ENCODE assay signal across 8 cellular contexts in the genomic region with DNA sequence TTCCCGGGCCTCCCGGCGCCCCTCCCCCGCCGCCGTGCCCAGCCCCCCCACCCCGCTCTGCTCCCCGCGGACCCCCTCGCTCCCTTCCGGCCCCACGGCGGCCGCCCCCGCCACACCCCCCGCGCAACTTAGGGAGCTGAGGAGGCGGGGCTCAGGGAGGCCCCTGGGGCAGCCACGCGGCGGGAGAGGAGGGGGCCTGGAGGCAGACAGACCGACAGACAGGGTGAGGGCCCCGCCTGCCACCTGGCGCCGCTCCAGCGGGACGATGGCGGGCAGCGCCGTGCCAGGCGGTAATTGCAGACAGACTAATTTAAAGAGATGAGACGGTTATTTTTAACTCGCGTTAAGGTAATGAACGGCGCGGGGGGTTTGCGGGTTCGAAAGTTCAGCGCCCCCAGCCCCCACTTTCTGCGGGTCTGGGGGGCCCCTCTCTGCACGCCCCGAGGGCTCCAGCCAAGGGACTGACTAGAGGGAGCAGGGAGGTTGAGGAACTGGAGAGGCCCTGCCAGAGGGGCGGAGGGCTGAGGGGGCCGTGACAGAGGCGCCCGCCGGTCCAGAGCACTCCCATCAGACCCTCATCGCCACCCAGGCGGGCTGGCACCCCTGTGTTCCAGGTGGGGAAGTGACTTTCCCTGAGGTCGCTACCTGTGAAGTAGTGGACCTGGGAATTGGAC. TPM values are rescaled to one million over a fixed set of nuclear protein-coding genes. Genes with fewer than 3 reads are reported as not detected.
A peak's percentile ranks its signal among the peaks of the same experiment; 100 is the strongest.
DNase-seq lines count a peak whose midpoint lies in the region; ATAC-seq and TF ChIP-seq lines count a peak whose summit lies in the region.

No MANE protein-coding gene starts in this region.

- H3K27me3 Mint-ChIP-seq in WTC11 (ENCODE audit: low read depth): peaks cover 65% of the 10 kb centered on the region

- POLR2A ChIA-PET in BJ (lab: Charles Lee) (no interaction called here), WTC11 (lab: Charles Lee) (interaction anchor here (0.6 to 0.8 kb wide), 3 partner anchors 17 to 232 kb away, joined by 3 read pairs; no protein-coding TSS in a partner anchor)

- CTCF ChIA-PET in BJ (lab: Yijun Ruan, JAX) (interaction anchor here (1.2 kb wide), 1 partner anchor 12 kb away, joined by 3 read pairs; no protein-coding TSS in a partner anchor), WTC11 (lab: Charles Lee) (interaction anchor here (0.7 to 2.5 kb wide), 11 partner anchors 21 to 1414 kb away, joined by 3 to 16 read pairs (median 4); no protein-coding TSS in a partner anchor)

- no peak overlapping the region for H3K27ac Mint-ChIP-seq in WTC11

- no peak overlapping the region for H3K27ac ChIP-seq in MM.1S (ENCODE audit: low read length)

- H3K9ac ChIP-seq in MM.1S (ENCODE audit: low read length): no peak overlapping the region
- no peak overlapping the region for H3K9ac ChIP-seq in skeletal muscle satellite cell (ENCODE audit: low read depth, low read length)

- H3K4me2 ChIP-seq in MM.1S (ENCODE audit: low read depth, low read length): peak overlapping the region; percentile 29; the same call in 1 of the 2 replicates
- H3K4me2 ChIP-seq in skeletal muscle satellite cell (ENCODE audit: low read length): peak overlapping the region; percentile 63

- H3K9me3 ChIP-seq in MM.1S (replicated peaks; ENCODE audit: insufficient read depth, low read length): no peaks in the 10 kb centered on the region
- H3K9me3 ChIP-seq in skeletal muscle satellite cell (replicated peaks; ENCODE audit: low read length): no peaks in the 10 kb centered on the region

- no peak for DNase-seq in BJ (ENCODE audit: low read depth)
- DNase-seq in MM.1S: no peak
- peak; percentile 20 for DNase-seq in WTC11 (ENCODE audit: low spot score)
- DNase-seq in glomerular visceral epithelial cell (ENCODE audit: extremely low spot score): peak; percentile 37
- DNase-seq in GF-D8 (lab: John Stamatoyannopoulos, UW): no peak
- DNase-seq in kidney tubule cell (ENCODE audit: low spot score): no peak

- H3K36me3 ChIP-seq in BJ (ENCODE audit: control insufficient read depth, insufficient read depth, low read length) (no peaks in the 10 kb centered on the region), MM.1S (replicated peaks; ENCODE audit: insufficient read depth, low read length) (no peaks in the 10 kb centered on the region), skeletal muscle satellite cell (ENCODE audit: insufficient read depth, low read length) (no peaks in the 10 kb centered on the region)

- peak overlapping the region; percentile 67 for H3K4me3 Mint-ChIP-seq in WTC11

- peaks cover 64% of the 10 kb centered on the region for H3K4me1 Mint-ChIP-seq in WTC11

- ATAC-seq in WTC11: peak; percentile 1; the same call in 1 of the 2 replicates
- no peak for ATAC-seq in HG02885 (IDR thresholded peaks at IDR 0.05; ENCODE audit: poor library complexity, unreplicated experiment)

- no peaks in the 10 kb centered on the region for H3K79me2 ChIP-seq in MM.1S (ENCODE audit: low read length)

- H2AFZ ChIP-seq in MM.1S (ENCODE audit: low read length): no peak overlapping the region

- no peaks in the 10 kb centered on the region for H3K9me3 Mint-ChIP-seq in WTC11

- no peaks in the 10 kb centered on the region for H3K9me2 ChIP-seq in MM.1S (replicated peaks; ENCODE audit: insufficient read depth, low read length)

- no peaks in the 10 kb centered on the region for H3K36me3 Mint-ChIP-seq in WTC11

- H3K4me3 ChIP-seq in BJ (ENCODE audit: low read depth, low read length): peak overlapping the region; percentile 13; the same call in 1 of the 2 replicates
- peak overlapping the region; percentile 29 for H3K4me3 ChIP-seq in MM.1S (ENCODE audit: low read length)
- H3K4me3 ChIP-seq in skeletal muscle satellite cell (ENCODE audit: low read length): peak overlapping the region; percentile 52

- H3K4me1 ChIP-seq in MM.1S (ENCODE audit: low read length): no peaks in the 10 kb centered on the region
- peaks cover 10% of the 10 kb centered on the region for H3K4me1 ChIP-seq in skeletal muscle satellite cell (ENCODE audit: control insufficient read depth, insufficient read depth, low read length)

- H4K20me1 ChIP-seq in MM.1S (ENCODE audit: insufficient read depth, low read length): no peaks in the 10 kb centered on the region

- H3K27me3 ChIP-seq in BJ (ENCODE audit: control insufficient read depth, insufficient read depth, low read length): peaks cover 51% of the 10 kb centered on the region
- H3K27me3 ChIP-seq in MM.1S (replicated peaks; ENCODE audit: insufficient read depth, low read length): peaks cover 52% of the 10 kb centered on the region
- peaks cover 72% of the 10 kb centered on the region for H3K27me3 ChIP-seq in skeletal muscle satellite cell (ENCODE audit: control insufficient read depth, insufficient read depth, low read length)

- TF ChIP-seq CTCF in BJ (IDR thresholded peaks at IDR 0.05; ENCODE audit: insufficient read depth, low read depth, low read length): no peak
- TF ChIP-seq CTCF in MM.1S (IDR thresholded peaks at IDR 0.05; ENCODE audit: low read length): no peak
- no peak for TF ChIP-seq CTCF in WTC11 (IDR thresholded peaks at IDR 0.05)

- no peaks in the 10 kb centered on the region for H3F3A ChIP-seq in MM.1S (ENCODE audit: insufficient read depth, low read length)

TF ChIP-seq in WTC11, 78 proteins besides CTCF, POLR2A, EP300 and RAD21:
- TF ChIP-seq FOXP1 (CRISPR knock-in tag; IDR thresholded peaks at IDR 0.05; ENCODE audit: borderline replicate concordance) (0 out of 2 replicates have a peak, but pooled peaks have one; percentile 27), SMAD3 (CRISPR knock-in tag; IDR thresholded peaks at IDR 0.05; ENCODE audit: borderline replicate concordance) (no peak)

RNA-seq across cellular contexts. Expression of a gene that starts 5.3 kb away (rescaled TPM):
- polyA plus RNA-seq in BJ (2011; rRNA removed): 0.02 TPM in 1 of 2 replicates, not detected in the other
- not detected in 2 replicates for polyA minus RNA-seq in BJ (2011; rRNA and poly(A)+ RNA removed)
- 5.4 to 7.4 TPM (median 7.0 TPM) in 3 replicates for total RNA-seq in WTC11 (2021)
- 0.22 TPM in 1 of 2 replicates, not detected in the other for total RNA-seq in skeletal muscle satellite cell (2012; rRNA removed)

Comparison
In these comparisons a context has a peak if more than half of its experiments do, and no peak if none do; other contexts are left out.
1. DNase-seq: peak in WTC11 (single experiment) and glomerular visceral epithelial cell (single experiment); none in BJ (single experiment), MM.1S (single experiment), GF-D8 (single experiment) and kidney tubule cell (single experiment).
2. Peak in every context shown above with its lines, with median percentiles within 50 percentile points of each other: H3K4me3 ChIP-seq.